In genomic region chrX:19678941-19679340, GRCh38 we compare ENCODE assay signal across 15 cellular contexts.
DNase-seq lines count a peak whose midpoint lies in the region; ATAC-seq, FAIRE-seq and TF ChIP-seq lines count a peak whose summit lies in the region.
"Had no signal": no experiment of that assay in that cellular context is flagged by ENCODE, and none has a peak within 500 bp of the region (broad histone marks: within the 10 kb centered on the region; RNA-seq: fewer than 3 reads in every experiment).

No MANE protein-coding gene starts in this region.

- no peak overlapping the region for H2BK120ac ChIP-seq in mesenchymal stem cell (ENCODE audit: low read depth, low read length)

- no peak overlapping the region for H3K4ac ChIP-seq in mesenchymal stem cell (ENCODE audit: low read depth in 1 of 2, low read length in 2 of 2)

- SMC1A ChIA-PET in GM12878 (lab: Charles Lee; ENCODE audit: uncharacterized antibody, unreplicated experiment), result interaction anchor here (1.2 to 1.7 kb wide), 2 partner anchors 8 to 43 kb away, joined by 3 to 5 read pairs; no protein-coding TSS in a partner anchor

- H3K4me3 ChIP-seq in GM12878 (no peak overlapping the region), mesenchymal stem cell (ENCODE audit: insufficient read depth in 1 of 2, low read depth in 1 of 2, low read length in 2 of 2) (no peak overlapping the region), pancreas (no peak overlapping the region)
- H3K4me3 ChIP-seq: testis had no signal

- no peak for TF ChIP-seq EP300 in GM12878 (IDR thresholded peaks at IDR 0.05; ENCODE audit: borderline replicate concordance in 1 of 2, control insufficient read depth in 1 of 2, low read depth in 2 of 2, low read length in 2 of 2)

- ATAC-seq in GM12878 (peak; percentile 49), GM21717 (IDR thresholded peaks at IDR 0.05; ENCODE audit: unreplicated experiment) (no peak), pancreas (no peak)
- ATAC-seq in stimulated activated naive CD8-positive, alpha-beta T cell treated with anti-CD3 and anti-CD28 coated beads, Interleukin-15, Interleukin-2, amounts not matched to agents 100 U/mL and 50 U/mL, for 24 hours, result peak; percentile 4

- TF ChIP-seq RAD21 in GM12878 (IDR thresholded peaks at IDR 0.05; ENCODE audit: insufficient read depth, low read depth, low read length), result no peak

- peak; percentile 65 for DNase-seq in activated effector memory CD4-positive, alpha-beta T cell treated with anti-CD3 and anti-CD28 coated beads, Interleukin-2, amount 50 U/mL, for 16 hours
- DNase-seq in activated effector memory CD4-positive, alpha-beta T cell treated with Interleukin-2 at 50 U/mL for 16 hours, result no peak
- DNase-seq in KBM-7 (peak; percentile 64), GM12878 (ENCODE audit: low read depth, low spot score) (peak; percentile 13), mesenchymal stem cell (no peak), pancreas (no peak)
- no peak for DNase-seq in stimulated activated naive CD8-positive, alpha-beta T cell treated with anti-CD3 and anti-CD28 coated beads, Interleukin-15, Interleukin-2, amounts not matched to agents 100 U/mL and 50 U/mL, for 24 hours
- DNase-seq: activated CD4-positive, CD25-positive, alpha-beta regulatory T cell treated with anti-CD3 and anti-CD28 coated beads, Interleukin-2, amount 50 U/mL, for 72 hours; brain microvascular endothelial cell; nucleus accumbens; stimulated activated CD4-positive, alpha-beta T cell treated with anti-CD3 and anti-CD28 coated beads, Interleukin-1b, Interleukin-23, amount 100 ng/mL, for 48 hours; testis had no signal

- no peak overlapping the region for H2AK5ac ChIP-seq in mesenchymal stem cell (ENCODE audit: low read length, severe bottlenecking)

- H4K8ac ChIP-seq in mesenchymal stem cell (ENCODE audit: low read length), result no peak overlapping the region

- no peak overlapping the region for H2AFZ ChIP-seq in GM12878 (ENCODE audit: control insufficient read depth, low read depth, low read length)
- H2AFZ ChIP-seq in mesenchymal stem cell (ENCODE audit: low read depth, low read length), result no peak overlapping the region

- H2BK12ac ChIP-seq in mesenchymal stem cell (ENCODE audit: low read length in 2 of 2), result no peak overlapping the region

- H3K36me3 ChIP-seq in GM12878 (ENCODE audit: control insufficient read depth in 2 of 2, insufficient read depth in 2 of 2, low read length in 1 of 2) (peaks cover 0 to 1% of the 10 kb centered on the region in 2 experiments; a peak in 2 of 4 replicates), mesenchymal stem cell (ENCODE audit: control insufficient read depth in 1 of 2, insufficient read depth in 2 of 2, low read depth in 1 of 2, low read length in 2 of 2) (no peaks in the 10 kb centered on the region), pancreas (no peaks in the 10 kb centered on the region)
- H3K36me3 ChIP-seq: brain microvascular endothelial cell had no signal

- BruUV-seq in GM12878 (replicated peaks; lab: Mats Ljungman, UMichigan), result no TSS peak

- no peak overlapping the region for H3K23ac ChIP-seq in mesenchymal stem cell (ENCODE audit: low read length in 2 of 2)

- RAD21 ChIA-PET in GM12878 (lab: Charles Lee; ENCODE audit: unreplicated experiment), result interaction anchor here (0.6 kb wide), 1 partner anchor 42 kb away, joined by 3 read pairs; no protein-coding TSS in a partner anchor

- no peaks in the 10 kb centered on the region; the same call in 1 of the 2 replicates for H4K20me1 ChIP-seq in GM12878 (ENCODE audit: control insufficient read depth, insufficient read depth)

- TF ChIP-seq POLR2A in GM12878 (IDR thresholded peaks at IDR 0.05; ENCODE audit: low read depth, low read length), result no peak

- H3K27me3 ChIP-seq in GM12878 (replicated peaks in 1 of 2; ENCODE audit: control insufficient read depth in 2 of 2, insufficient read depth in 2 of 2, low read length in 1 of 2) (no peaks in the 10 kb centered on the region), mesenchymal stem cell (ENCODE audit: control insufficient read depth in 1 of 2, insufficient read depth in 1 of 2, low read length in 2 of 2) (no peaks in the 10 kb centered on the region), pancreas (no peaks in the 10 kb centered on the region)
- H3K27me3 ChIP-seq: brain microvascular endothelial cell, testis had no signal

- H3K18ac ChIP-seq in mesenchymal stem cell (ENCODE audit: low read depth in 1 of 2, low read length in 2 of 2), result peak overlapping the region in 1 of 2 experiments; percentile 57

- no peak overlapping the region for H2BK5ac ChIP-seq in mesenchymal stem cell (ENCODE audit: low read depth, low read length, poor library complexity, severe bottlenecking)

- no peak overlapping the region for H4K91ac ChIP-seq in mesenchymal stem cell (ENCODE audit: low read length)

- no peak overlapping the region for H3K27ac ChIP-seq in GM12878 (ENCODE audit: control insufficient read depth, insufficient read depth)
- no peak overlapping the region for H3K27ac ChIP-seq in mesenchymal stem cell (ENCODE audit: low read length, poor library complexity, severe bottlenecking)
- H3K27ac ChIP-seq in pancreas, result no peak overlapping the region
- H3K27ac ChIP-seq: brain microvascular endothelial cell, testis had no signal

- TF ChIP-seq CTCF in GM12878 (IDR thresholded peaks at IDR 0.05 in 2 of 3, conservative IDR thresholded peaks at IDR 0.05 in 1 of 3; ENCODE audit: control insufficient read depth in 2 of 3, extremely low read depth in 1 of 3, insufficient read depth in 1 of 3, low read depth in 3 of 3, low read length in 3 of 3) (no peak), pancreas (IDR thresholded peaks at IDR 0.05) (no peak)

- in situ Hi-C loops in KBM-7 (cut with MboI; ENCODE audit: low pct_unique_long_range_greater_than_20kb, low sequenced_read_pairs), result no loop called here
- in situ Hi-C loops in GM12878 (cut with MboI), result no loop called here

- CTCF ChIA-PET in GM12878 (lab: Yijun Ruan, JAX), result no interaction called here

- FAIRE-seq in GM12878 (lab: Jason Lieb, UNC) (no peak), pancreas (lab: Jason Lieb, UNC) (no peak)
- FAIRE-seq: keratinocyte, RCC 7860 had no signal

- peaks cover 11% of the 10 kb centered on the region for H3K4me1 ChIP-seq in GM12878 (ENCODE audit: control insufficient read depth, insufficient read depth, low read length)
- H3K4me1 ChIP-seq in mesenchymal stem cell (ENCODE audit: control insufficient read depth, insufficient read depth, low read depth, low read length), result peaks cover 5% of the 10 kb centered on the region
- no peaks in the 10 kb centered on the region for H3K4me1 ChIP-seq in pancreas
- H3K4me1 ChIP-seq: testis had no signal

- H2BK15ac ChIP-seq in mesenchymal stem cell (ENCODE audit: low read depth, poor library complexity, severe bottlenecking), result no peak overlapping the region

- intact Hi-C loops in GM12878 (cut with micrococcal nuclease; ENCODE audit: unreplicated experiment) (no loop called here), pancreas (cut with DNase I) (no loop called here)

- POLR2A ChIA-PET in GM12878 (lab: Charles Lee), result interaction anchor here (0.6 to 1.5 kb wide), 2 partner anchors 42 to 50 kb away, joined by 3 to 4 read pairs; no protein-coding TSS in a partner anchor

- H3K9me3 ChIP-seq in GM12878 (replicated peaks; ENCODE audit: control insufficient read depth, insufficient read depth, low read length) (no peaks in the 10 kb centered on the region), mesenchymal stem cell (ENCODE audit: control insufficient read depth, low read length) (no peaks in the 10 kb centered on the region), pancreas (no peaks in the 10 kb centered on the region)
- H3K9me3 ChIP-seq: testis had no signal

- H3K14ac ChIP-seq in mesenchymal stem cell (ENCODE audit: low read length in 2 of 2), result no peak overlapping the region

- H3K9ac ChIP-seq in GM12878 (ENCODE audit: control insufficient read depth, insufficient read depth, low read length) (no peak overlapping the region), mesenchymal stem cell (ENCODE audit: low read length) (no peak overlapping the region)

- no peaks in the 10 kb centered on the region for H3K79me1 ChIP-seq in mesenchymal stem cell (replicated peaks; ENCODE audit: low read length, poor library complexity, severe bottlenecking)

- H3K79me2 ChIP-seq in GM12878 (ENCODE audit: control insufficient read depth, insufficient read depth, low read length), result peaks cover 17% of the 10 kb centered on the region

- WGBS in GM12878 (ENCODE audit: insufficient coverage, insufficient replicate concordance, low lambda C conversion rate, missing lambda C conversion rate), result 17% methylated on average over 4 of the region's 4 CpGs
- WGBS in mesenchymal stem cell, result 69% methylated on average over 3 of the region's 4 CpGs
- 72 to 84% methylated on average over 4 of the region's 4 CpGs for WGBS in pancreas, 2 donors

- H3K4me2 ChIP-seq in GM12878 (ENCODE audit: control insufficient read depth, insufficient read depth), result no peak overlapping the region
- H3K4me2 ChIP-seq in mesenchymal stem cell (ENCODE audit: low read length, poor library complexity, severe bottlenecking), result no peak overlapping the region

TF ChIP-seq in GM12878, 131 proteins besides CTCF, POLR2A, EP300 and RAD21:
- TF ChIP-seq GABPA (IDR thresholded peaks at IDR 0.05; ENCODE audit: low read depth), result peak; percentile 43; the same call in 1 of the 2 replicates
- peak; percentile 35; the same call in 1 of the 2 replicates for TF ChIP-seq RUNX3 (IDR thresholded peaks at IDR 0.05; ENCODE audit: low read length)
- 0 out of 4 replicates have a peak, but pooled peaks of 1 of the 2 experiments have one; percentile 14 for TF ChIP-seq IKZF2 (IDR thresholded peaks at IDR 0.05)
- TF ChIP-seq PML (IDR thresholded peaks at IDR 0.05; ENCODE audit: low read length), result no peak
TF ChIP-seq in GM12878: peak in this region for 3.

Comparison
In these comparisons a context has a peak if more than half of its experiments do, and no peak if none do; other contexts are left out.
1. DNase-seq: peak in activated effector memory CD4-positive, alpha-beta T cell treated with anti-CD3 and anti-CD28 coated beads, Interleukin-2, amount 50 U/mL, for 16 hours (single experiment), KBM-7 (single experiment) and GM12878 (single experiment); none in activated effector memory CD4-positive, alpha-beta T cell treated with Interleukin-2 at 50 U/mL for 16 hours (single experiment), stimulated activated naive CD8-positive, alpha-beta T cell treated with anti-CD3 and anti-CD28 coated beads, Interleukin-15, Interleukin-2, amounts not matched to agents 100 U/mL and 50 U/mL, for 24 hours (single experiment), mesenchymal stem cell (single experiment) and pancreas (0 of 6).
2. ATAC-seq: peak in GM12878 (single experiment) and stimulated activated naive CD8-positive, alpha-beta T cell treated with anti-CD3 and anti-CD28 coated beads, Interleukin-15, Interleukin-2, amounts not matched to agents 100 U/mL and 50 U/mL, for 24 hours (single experiment); none in GM21717 (single experiment) and pancreas (0 of 4).